Comparison of ENCODE assay signal across 10 cellular contexts in genomic region chr6:71621918-71622519, GRCh38.
DNase-seq lines count a peak whose midpoint lies in the region; ATAC-seq, FAIRE-seq and TF ChIP-seq lines count a peak whose summit lies in the region.
"Had no signal": no experiment of that assay in that cellular context is flagged by ENCODE, and none has a peak within 500 bp of the region (broad histone marks: within the 10 kb centered on the region; RNA-seq: fewer than 3 reads in every experiment).

No MANE protein-coding gene starts in this region.

- H3K36me3 Mint-ChIP-seq in neural crest cell (ENCODE audit: low read depth) = peaks cover 8% of the 10 kb centered on the region

- no peak for ATAC-seq in GM19324 (IDR thresholded peaks at IDR 0.05; ENCODE audit: low FRiP score, unreplicated experiment)

- CTCF ChIA-PET in GM10248 (lab: Yijun Ruan, JAX) = interaction anchor here (0.9 kb wide), 1 partner anchor 12 kb away, joined by 3 read pairs; no protein-coding TSS in a partner anchor

- H3K4me3 ChIP-seq in bronchial epithelial cell (ENCODE audit: low read depth, low read length) = no peak overlapping the region

- peak; percentile 17 for TF ChIP-seq CTCF in GM10248 (IDR thresholded peaks at IDR 0.05; ENCODE audit: control extremely low read depth, extremely low read depth, low read depth, missing control alignments)
- TF ChIP-seq CTCF in bronchial epithelial cell (IDR thresholded peaks at IDR 0.05; ENCODE audit: insufficient read depth, low read length, severe bottlenecking) = peak; percentile 54
- TF ChIP-seq CTCF in neural crest cell (conservative IDR thresholded peaks at IDR 0.05) = peak; percentile 62

- H3K4me3 Mint-ChIP-seq in neural crest cell = no peak overlapping the region

- H3K9me3 Mint-ChIP-seq in neural crest cell = peaks cover 17% of the 10 kb centered on the region

- H3K4me1 Mint-ChIP-seq in neural crest cell = no peaks in the 10 kb centered on the region

- no peak overlapping the region for H3K27ac Mint-ChIP-seq in neural crest cell (ENCODE audit: unreplicated experiment)

- DNase-seq in GM10248 (ENCODE audit: extremely low spot score) (no peak), LoVo (ENCODE audit: low spot score) (peak; percentile 3), bronchial epithelial cell (ENCODE audit: low read depth) (peak; percentile 37), neural crest cell (ENCODE audit: low read depth, low spot score) (no peak)
- DNase-seq in activated CD4-positive, alpha-beta T cell treated with anti-CD3 and anti-CD28 coated beads for 1 hour = no peak
- DNase-seq in central memory CD4-positive, alpha-beta T cell = no peak
- DNase-seq in activated effector memory CD4-positive, alpha-beta T cell treated with Interleukin-2 at 50 U/mL for 16 hours = no peak
- DNase-seq: foreskin melanocyte, NCI-H1092 had no signal

- no peaks in the 10 kb centered on the region for H3K27me3 ChIP-seq in bronchial epithelial cell (ENCODE audit: control insufficient read depth, insufficient read depth, low read length)

- POLR2A ChIA-PET in GM10248 (lab: Yijun Ruan, JAX) = no interaction called here

- H3K36me3 ChIP-seq in bronchial epithelial cell (ENCODE audit: control insufficient read depth, insufficient read depth, low read length) = no peaks in the 10 kb centered on the region

- no peaks in the 10 kb centered on the region for H3K27me3 Mint-ChIP-seq in neural crest cell (ENCODE audit: low read depth)

- FAIRE-seq in bronchial epithelial cell (lab: Jason Lieb, UNC) = no peak

Comparison
In these comparisons a context has a peak if more than half of its experiments do, and no peak if none do; other contexts are left out.
1. DNase-seq: peak in LoVo (single experiment) and bronchial epithelial cell (single experiment); none in GM10248 (single experiment), neural crest cell (single experiment), activated CD4-positive, alpha-beta T cell treated with anti-CD3 and anti-CD28 coated beads for 1 hour (single experiment), central memory CD4-positive, alpha-beta T cell (single experiment) and activated effector memory CD4-positive, alpha-beta T cell treated with Interleukin-2 at 50 U/mL for 16 hours (single experiment).
2. Peak in every context shown above with its lines, with median percentiles within 50 percentile points of each other: CTCF ChIP-seq.